Comparison of ENCODE assay signal across 12 cellular contexts in the genomic region with DNA sequence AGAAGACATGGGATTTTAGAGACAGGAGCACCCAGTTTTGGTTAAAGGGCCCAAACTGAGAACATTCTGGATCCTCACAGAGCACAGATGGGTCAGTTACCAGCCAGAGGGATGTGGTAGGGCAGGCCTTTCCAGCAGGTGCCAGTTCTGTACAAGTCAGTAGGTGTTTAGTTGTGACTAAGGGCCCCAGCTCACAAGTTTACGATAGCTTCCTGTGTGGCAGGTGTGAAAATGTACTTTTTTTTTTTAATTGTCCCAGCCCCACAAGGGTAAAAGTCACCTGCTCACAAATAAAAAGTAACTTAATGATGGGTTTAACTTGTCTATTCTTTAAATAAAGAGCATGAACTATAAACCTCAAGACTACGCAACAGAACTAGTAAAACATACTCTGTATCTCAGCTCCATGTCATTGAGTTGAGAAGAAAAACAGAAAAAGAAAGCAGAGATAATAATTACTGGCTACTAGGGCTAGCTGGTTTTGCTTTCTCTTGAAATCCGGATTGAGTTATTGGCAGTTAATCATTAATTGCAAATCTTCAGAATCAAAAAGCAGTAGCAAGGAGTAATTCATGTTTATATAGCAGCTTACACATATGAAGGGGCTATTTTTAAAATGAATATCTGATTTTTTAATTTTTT. TPM values are rescaled to one million over a fixed set of nuclear protein-coding genes. Genes with fewer than 3 reads are reported as not detected.
DNase-seq lines count a peak whose midpoint lies in the region; ATAC-seq and TF ChIP-seq lines count a peak whose summit lies in the region.
"Had no signal": no experiment of that assay in that cellular context is flagged by ENCODE, and none has a peak within 500 bp of the region (broad histone marks: within the 10 kb centered on the region; RNA-seq: fewer than 3 reads in every experiment).

No MANE protein-coding gene starts in this region.

- no peak overlapping the region for H3K4me3 ChIP-seq in CD8-positive, alpha-beta memory T cell (ENCODE audit: low read length)
- H3K4me3 ChIP-seq in body of pancreas: no peak overlapping the region

- no peaks in the 10 kb centered on the region for H3K27me3 Mint-ChIP-seq in CD8-positive, alpha-beta memory T cell
- no peaks in the 10 kb centered on the region for H3K27me3 Mint-ChIP-seq in activated naive CD8-positive, alpha-beta T cell treated with anti-CD3 and anti-CD28 coated beads, Interleukin-2, amount 10 ng/mL, durations not matched to agents 7 days and 5 days

- TF ChIP-seq POLR2A in body of pancreas (IDR thresholded peaks at IDR 0.05): no peak

- peaks cover 17% of the 10 kb centered on the region for H3K4me1 ChIP-seq in CD8-positive, alpha-beta memory T cell (ENCODE audit: insufficient read depth, low read length)
- peaks cover 3% of the 10 kb centered on the region for H3K4me1 ChIP-seq in body of pancreas

- peak; percentile 83 for ATAC-seq in GM19372 (IDR thresholded peaks at IDR 0.05; ENCODE audit: low read depth, unreplicated experiment)
- ATAC-seq in HG03139 (IDR thresholded peaks at IDR 0.05; ENCODE audit: unreplicated experiment): peak; percentile 76
- peak; percentile 81 for ATAC-seq in activated naive CD8-positive, alpha-beta T cell treated with anti-CD3 and anti-CD28 coated beads, Interleukin-2, amount 10 ng/mL, durations not matched to agents 7 days and 5 days (ENCODE audit: low read depth)
- ATAC-seq in body of pancreas: no peak

- POLR2A ChIA-PET in CD8-positive, alpha-beta memory T cell (lab: Charles Lee): interaction anchor here (0.6 to 1.7 kb wide), 6 partner anchors 15 to 317 kb away, joined by 3 to 8 read pairs (median 4); a partner anchor contains a TSS
- POLR2A ChIA-PET in activated naive CD8-positive, alpha-beta T cell treated with anti-CD3 and anti-CD28 coated beads, Interleukin-2, amount 10 ng/mL, durations not matched to agents 7 days and 5 days (lab: Charles Lee): interaction anchor here (0.8 to 2.5 kb wide), 9 partner anchors 10 to 77 kb away, joined by 3 to 8 read pairs (median 6); a partner anchor contains a TSS

- H3K27ac Mint-ChIP-seq in CD8-positive, alpha-beta memory T cell: peak overlapping the region; percentile 86 to 98 (median 90)
- H3K27ac Mint-ChIP-seq in activated naive CD8-positive, alpha-beta T cell treated with anti-CD3 and anti-CD28 coated beads, Interleukin-2, amount 10 ng/mL, durations not matched to agents 7 days and 5 days: peak overlapping the region; percentile 74

- peak overlapping the region; percentile 28 for H3K27ac ChIP-seq in CD8-positive, alpha-beta memory T cell (ENCODE audit: low read depth, low read length)
- H3K27ac ChIP-seq in body of pancreas: no peak overlapping the region

- peaks cover 0 to 3% (median 0%) of the 10 kb centered on the region in 5 donors for H3K9me3 Mint-ChIP-seq in CD8-positive, alpha-beta memory T cell
- H3K9me3 Mint-ChIP-seq in activated naive CD8-positive, alpha-beta T cell treated with anti-CD3 and anti-CD28 coated beads, Interleukin-2, amount 10 ng/mL, durations not matched to agents 7 days and 5 days: peaks cover 2% of the 10 kb centered on the region

- no peak for TF ChIP-seq CTCF in body of pancreas (IDR thresholded peaks at IDR 0.05)

- H3K36me3 Mint-ChIP-seq in CD8-positive, alpha-beta memory T cell: peaks cover 6 to 21% (median 8%) of the 10 kb centered on the region in 3 donors
- H3K36me3 Mint-ChIP-seq in activated naive CD8-positive, alpha-beta T cell treated with anti-CD3 and anti-CD28 coated beads, Interleukin-2, amount 10 ng/mL, durations not matched to agents 7 days and 5 days: peaks cover 22% of the 10 kb centered on the region

- peaks cover 19 to 47% (median 33%) of the 10 kb centered on the region in 3 donors for H3K4me1 Mint-ChIP-seq in CD8-positive, alpha-beta memory T cell
- H3K4me1 Mint-ChIP-seq in activated naive CD8-positive, alpha-beta T cell treated with anti-CD3 and anti-CD28 coated beads, Interleukin-2, amount 10 ng/mL, durations not matched to agents 7 days and 5 days: peaks cover 27% of the 10 kb centered on the region

- WGBS in body of pancreas, 2 donors: 49 to 57% methylated on average over 3 of the region's 3 CpGs

- DNase-seq in CD8-positive, alpha-beta memory T cell: peak in 3 of 5 donors; percentile 40 to 64 (median 50)
- no peak for DNase-seq in activated naive CD8-positive, alpha-beta T cell treated with anti-CD3 and anti-CD28 coated beads, Interleukin-2, amount 10 ng/mL, durations not matched to agents 7 days and 5 days
- DNase-seq in body of pancreas: no peak
- no peak for DNase-seq in cerebellar nuclear complex (lab: John Stamatoyannopoulos, UW)
- no peak for DNase-seq in NCI-H446 treated with DMSO at 0.1 percent for 48 hours (lab: John Stamatoyannopoulos, UW)
- DNase-seq in NCI-H446 (lab: John Stamatoyannopoulos, UW): no peak
- DNase-seq: EL, hypothalamus, retina, Right ventricle myocardium superior had no signal

- H3K4me3 Mint-ChIP-seq in CD8-positive, alpha-beta memory T cell: peak overlapping the region in 6 of 7 donors; percentile 10 to 73 (median 34)
- peak overlapping the region; percentile 5 for H3K4me3 Mint-ChIP-seq in activated naive CD8-positive, alpha-beta T cell treated with anti-CD3 and anti-CD28 coated beads, Interleukin-2, amount 10 ng/mL, durations not matched to agents 7 days and 5 days

- H3K36me3 ChIP-seq in CD8-positive, alpha-beta memory T cell (ENCODE audit: insufficient read depth, low read length): peaks cover 4% of the 10 kb centered on the region
- no peaks in the 10 kb centered on the region for H3K36me3 ChIP-seq in body of pancreas (replicated peaks in 1 of 2; ENCODE audit: insufficient read depth in 1 of 2, low read depth in 2 of 2)

- intact Hi-C loops in body of pancreas (cut with DNase I): no loop called here

- H3K9me3 ChIP-seq in CD8-positive, alpha-beta memory T cell (ENCODE audit: low read length): no peaks in the 10 kb centered on the region
- H3K9me3 ChIP-seq in body of pancreas: no peaks in the 10 kb centered on the region

- no peaks in the 10 kb centered on the region for H3K27me3 ChIP-seq in CD8-positive, alpha-beta memory T cell (ENCODE audit: insufficient read depth, low read length, poor library complexity, severe bottlenecking)
- H3K27me3 ChIP-seq in body of pancreas: no peaks in the 10 kb centered on the region

- CTCF ChIA-PET in CD8-positive, alpha-beta memory T cell (lab: Charles Lee): interaction anchor here (0.9 to 1.7 kb wide), 6 partner anchors 10 to 275 kb away, joined by 3 to 7 read pairs (median 4); a partner anchor contains a TSS

RNA-seq across cellular contexts. Expression of a gene that starts 15.4 kb away (rescaled TPM):
- 10 to 100 TPM; 43.5 to 47.4 TPM for total RNA-seq in CD8-positive, alpha-beta memory T cell
- 6.5 TPM for polyA plus RNA-seq in CD8-positive, alpha-beta memory T cell
- total RNA-seq in activated naive CD8-positive, alpha-beta T cell treated with anti-CD3 and anti-CD28 coated beads, Interleukin-2, amount 10 ng/mL, durations not matched to agents 7 days and 5 days: 10 to 100 TPM in 1 of 2 experiments, 1 to 10 TPM in 1; 10.0 to 10.3 TPM
- 1 to 10 TPM; 4.9 to 6.6 TPM for total RNA-seq in body of pancreas

RNA-seq across cellular contexts. Expression of a gene that starts 33.1 kb away (rescaled TPM):
- total RNA-seq in CD8-positive, alpha-beta memory T cell: 100 to 1,000 TPM; 950 to 966 TPM
- polyA plus RNA-seq in CD8-positive, alpha-beta memory T cell: 742 TPM
- 100 to 1,000 TPM; 653 to 667 TPM for total RNA-seq in activated naive CD8-positive, alpha-beta T cell treated with anti-CD3 and anti-CD28 coated beads, Interleukin-2, amount 10 ng/mL, durations not matched to agents 7 days and 5 days
- total RNA-seq in body of pancreas: 100 to 1,000 TPM; 158 to 306 TPM

RNA-seq across cellular contexts. Expression of a gene that starts 34.1 kb away (rescaled TPM):
- 100 to 1,000 TPM; 293 to 296 TPM for total RNA-seq in CD8-positive, alpha-beta memory T cell
- 107 TPM for polyA plus RNA-seq in CD8-positive, alpha-beta memory T cell
- total RNA-seq in activated naive CD8-positive, alpha-beta T cell treated with anti-CD3 and anti-CD28 coated beads, Interleukin-2, amount 10 ng/mL, durations not matched to agents 7 days and 5 days: 100 to 1,000 TPM; 227 to 235 TPM
- 10 to 100 TPM; 34.2 to 63.3 TPM for total RNA-seq in body of pancreas

Comparison
In these comparisons a context has a peak if more than half of its experiments do, and no peak if none do; other contexts are left out.
1. DNase-seq: peak in CD8-positive, alpha-beta memory T cell (3 of 5); none in activated naive CD8-positive, alpha-beta T cell treated with anti-CD3 and anti-CD28 coated beads, Interleukin-2, amount 10 ng/mL, durations not matched to agents 7 days and 5 days (single experiment), body of pancreas (0 of 4), cerebellar nuclear complex (0 of 2), NCI-H446 treated with DMSO at 0.1 percent for 48 hours (single experiment) and NCI-H446 (0 of 2).